Comparison of ENCODE assay signal across 21 cellular contexts in the genomic region with DNA sequence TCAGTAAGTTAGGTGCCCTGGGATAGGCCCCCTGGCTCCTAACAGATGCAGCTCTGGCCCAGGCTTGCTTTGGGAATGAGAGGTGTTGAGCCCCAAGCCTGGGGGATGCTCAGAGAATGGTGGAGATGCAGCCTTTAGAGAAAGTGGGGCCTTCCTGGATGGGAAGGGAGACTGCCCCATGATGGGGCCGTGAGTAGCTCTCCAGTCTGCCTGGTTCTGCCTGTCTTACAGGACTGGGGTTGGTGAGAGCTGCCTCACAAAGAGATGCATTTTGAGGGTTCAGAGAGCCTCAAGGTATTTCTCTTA. TPM values are rescaled to one million over a fixed set of nuclear protein-coding genes. Genes with fewer than 3 reads are reported as not detected.
DNase-seq lines count a peak whose midpoint lies in the region; TF ChIP-seq lines count a peak whose summit lies in the region.
"Had no signal": no experiment of that assay in that cellular context is flagged by ENCODE, and none has a peak within 500 bp of the region (broad histone marks: within the 10 kb centered on the region; RNA-seq: fewer than 3 reads in every experiment).

No MANE protein-coding gene starts in this region.

- intact Hi-C loops in Caco-2 (cut with micrococcal nuclease; ENCODE audit: unreplicated experiment), result no loop called here

- H3K27me3 ChIP-seq in Caco-2 (replicated peaks; ENCODE audit: control insufficient read depth, insufficient read depth, low read length) (no peaks in the 10 kb centered on the region), HUES64 (ENCODE audit: insufficient read depth, low read length) (no peaks in the 10 kb centered on the region)

- H3K4me3 Mint-ChIP-seq in Caco-2 (ENCODE audit: unreplicated experiment), result peak overlapping the region; percentile 21

- POLR2A ChIA-PET in Caco-2 (lab: Charles Lee), result no interaction called here

- peak overlapping the region; percentile 76 for H3K27ac Mint-ChIP-seq in Caco-2 (ENCODE audit: unreplicated experiment)

- no peaks in the 10 kb centered on the region for H3K9me3 Mint-ChIP-seq in Caco-2 (ENCODE audit: unreplicated experiment)

- DNase-seq in Caco-2 (no peak), epithelial cell of esophagus (ENCODE audit: low read depth) (peak; percentile 48), iPS-NIHi7 (ENCODE audit: extremely low spot score) (peak; percentile 34), NCI-H526 treated with DMSO at 0.1 percent for 48 hours (lab: John Stamatoyannopoulos, UW) (no peak), NCI-H1694 (lab: John Stamatoyannopoulos, UW) (no peak), cerebellar cortex (ENCODE audit: low spot score) (no peak)
- DNase-seq in stimulated activated CD4-positive, alpha-beta T cell treated with anti-CD3 and anti-CD28 coated beads, Interleukin-4, amount 100 ng/mL, for 4 hours, result no peak
- DNase-seq: C1 segment of cervical spinal cord, DMS 273 treated with DMSO at 0.1 percent for 48 hours, HCEC 1CT, KG1, NCI-H146, NCI-H2081 treated with DMSO at 0.1 percent for 48 hours, NCI-H510A, NCI-H82 had no signal

- H3K9me3 ChIP-seq in Caco-2 (no peaks in the 10 kb centered on the region), HUES64 (ENCODE audit: insufficient read depth, low read depth, low read length) (no peaks in the 10 kb centered on the region)

- CTCF ChIA-PET in Caco-2 (lab: Charles Lee), result no interaction called here

- H3K4me1 ChIP-seq in Caco-2 (peaks cover 48% of the 10 kb centered on the region), HUES64 (ENCODE audit: insufficient read depth, low read length) (peaks cover 27% of the 10 kb centered on the region)

- H3K27me3 Mint-ChIP-seq in Caco-2 (ENCODE audit: insufficient read depth, unreplicated experiment), result no peaks in the 10 kb centered on the region

- H3K9ac ChIP-seq in HUES64 (ENCODE audit: low read depth, low read length), result peak overlapping the region; percentile 92

- H3K36me3 ChIP-seq in Caco-2 (ENCODE audit: control insufficient read depth, insufficient read depth, low read length) (no peaks in the 10 kb centered on the region), HUES64 (ENCODE audit: insufficient read depth, low read length) (no peaks in the 10 kb centered on the region)

- no peaks in the 10 kb centered on the region for H3K36me3 Mint-ChIP-seq in Caco-2 (ENCODE audit: insufficient read depth, unreplicated experiment)

- peak overlapping the region; percentile 97 for H3K27ac ChIP-seq in HUES64 (ENCODE audit: low read depth, low read length)
- H3K27ac ChIP-seq: HL-60, SK-N-MC had no signal

- peaks cover 33% of the 10 kb centered on the region for H3K4me1 Mint-ChIP-seq in Caco-2 (ENCODE audit: low read depth, unreplicated experiment)

- 3% methylated on average over 1 of the region's 1 CpG for WGBS in HUES64

- TF ChIP-seq CTCF in Caco-2 (IDR thresholded peaks at IDR 0.05; ENCODE audit: insufficient read depth in 1 of 2, low read depth in 1 of 2, low read length in 1 of 2, severe bottlenecking in 1 of 2, unreplicated experiment in 1 of 2), result no peak
- TF ChIP-seq CTCF in epithelial cell of esophagus (IDR thresholded peaks at IDR 0.05; ENCODE audit: insufficient read depth, low read depth, low read length, missing control alignments), result no peak

- BruUV-seq in Caco-2 (replicated peaks; lab: Mats Ljungman, UMichigan), result no TSS peak

- no peak overlapping the region for H3K4me3 ChIP-seq in Caco-2 (ENCODE audit: low read depth, low read length)
- H3K4me3 ChIP-seq in HUES64 (ENCODE audit: low read length), result peak overlapping the region; percentile 92
- H3K4me3 ChIP-seq in epithelial cell of esophagus (ENCODE audit: low read length), result no peak overlapping the region
- H3K4me3 ChIP-seq: SK-N-MC had no signal

RNA-seq across cellular contexts. Expression of gene VRTN, which starts 0.5 kb away (rescaled TPM):
- total RNA-seq in Caco-2 (2022), result 1.7 and 1.8 TPM in 2 replicates
- polyA plus RNA-seq in HUES64 (2013, experiment 1 of 2), result 81.5 TPM
- polyA plus RNA-seq in HUES64 (2013, experiment 2 of 2), result 73.0 TPM
- total RNA-seq: Daoy, M059J, Right ventricle myocardium inferior had no signal

RNA-seq across cellular contexts. Expression of gene ABCD4, which starts 45.0 kb away (rescaled TPM):
- total RNA-seq in Caco-2 (2022), result 72.8 and 82.1 TPM in 2 replicates
- 47.6 TPM for polyA plus RNA-seq in HUES64 (2013, experiment 1 of 2)
- polyA plus RNA-seq in HUES64 (2013, experiment 2 of 2), result 46.7 TPM

Comparison
In these comparisons a context has a peak if more than half of its experiments do, and no peak if none do; other contexts are left out.
1. DNase-seq: peak in epithelial cell of esophagus (single experiment) and iPS-NIHi7 (single experiment); none in Caco-2 (0 of 2), NCI-H526 treated with DMSO at 0.1 percent for 48 hours (single experiment), stimulated activated CD4-positive, alpha-beta T cell treated with anti-CD3 and anti-CD28 coated beads, Interleukin-4, amount 100 ng/mL, for 4 hours (0 of 2), NCI-H1694 (single experiment) and cerebellar cortex (single experiment).